In genomic region chr4:4421356-4421755, GRCh38 we compare ENCODE assay signal across 17 cellular contexts. TPM values are rescaled to one million over a fixed set of nuclear protein-coding genes. Genes with fewer than 3 reads are reported as not detected.
DNase-seq lines count a peak whose midpoint lies in the region; ATAC-seq, FAIRE-seq and TF ChIP-seq lines count a peak whose summit lies in the region.
"Had no signal": no experiment of that assay in that cellular context is flagged by ENCODE, and none has a peak within 500 bp of the region (broad histone marks: within the 10 kb centered on the region; RNA-seq: fewer than 3 reads in every experiment).

No MANE protein-coding gene starts in this region.

- H3K27ac Mint-ChIP-seq in activated naive CD4-positive, alpha-beta T cell treated with anti-CD3 and anti-CD28 coated beads, Interleukin-2, amount 10 ng/mL, durations not matched to agents 7 days and 5 days, result peak overlapping the region; percentile 60
- peak overlapping the region; percentile 23 for H3K27ac Mint-ChIP-seq in astrocyte (ENCODE audit: unreplicated experiment)
- no peak overlapping the region for H3K27ac Mint-ChIP-seq in activated CD8-positive, alpha-beta T cell treated with anti-CD3 and anti-CD28 coated beads for 36 hours
- H3K27ac Mint-ChIP-seq: HFFc6 had no signal

- intact Hi-C loops in posterior vena cava (cut with DNase I), result no loop called here
- intact Hi-C loops in activated CD8-positive, alpha-beta T cell treated with anti-CD3 and anti-CD28 coated beads for 36 hours (cut with micrococcal nuclease), result no loop called here

- no peak for DNase-seq in activated naive CD4-positive, alpha-beta T cell treated with anti-CD3 and anti-CD28 coated beads, Interleukin-2, amount 10 ng/mL, durations not matched to agents 7 days and 5 days
- no peak for DNase-seq in activated naive CD4-positive, alpha-beta T cell treated with anti-CD3 and anti-CD28 coated beads, Interleukin-2, amount 50 U/mL, for 16 hours
- no peak for DNase-seq in astrocyte (ENCODE audit: low read depth)
- peak; percentile 43 for DNase-seq in mesenteric fat pad (ENCODE audit: low spot score)
- DNase-seq in posterior vena cava (ENCODE audit: low spot score), result peak; percentile 51
- DNase-seq in activated CD8-positive, alpha-beta T cell treated with anti-CD3 and anti-CD28 coated beads for 36 hours, result no peak
- no peak for DNase-seq in amniotic stem cell (lab: John Stamatoyannopoulos, UW)
- DNase-seq in mesendoderm, result no peak
- DNase-seq: ACHN; Calu3; CD4-positive, CD25-positive, alpha-beta regulatory T cell; DMS 273 treated with DMSO at 0.1 percent for 48 hours; HCEC 1CT; HFFc6 had no signal

- H3K27ac ChIP-seq in astrocyte (ENCODE audit: low read depth, low read length), result no peak overlapping the region
- no peak overlapping the region for H3K27ac ChIP-seq in mesendoderm (ENCODE audit: low read depth, low read length)
- H3K27ac ChIP-seq: BLaER1 treated with 17β-estradiol and CSF1 and Interleukin-3, amounts not matched to agents 10 nM and 100 nM had no signal

- no CpG with 5 or more reads among the region's 11 CpGs for WGBS in mesendoderm (ENCODE audit: extremely low coverage, insufficient coverage, low lambda C conversion rate)

- no peak overlapping the region for H3K4ac ChIP-seq in mesendoderm (ENCODE audit: low read depth, low read length)

- H3K9ac ChIP-seq in astrocyte (ENCODE audit: low read length), result no peak overlapping the region
- no peak overlapping the region for H3K9ac ChIP-seq in mesendoderm (ENCODE audit: low read length)
- H3K9ac ChIP-seq: BLaER1 treated with 17β-estradiol and CSF1 and Interleukin-3, amounts not matched to agents 10 nM and 100 nM had no signal

- no peak overlapping the region for H2BK120ac ChIP-seq in mesendoderm (ENCODE audit: low read depth, low read length)

- no peak overlapping the region for H3K4me3 ChIP-seq in astrocyte (ENCODE audit: insufficient read depth, low read depth, low read length)
- H3K4me3 ChIP-seq in mesendoderm (ENCODE audit: low read length), result no peak overlapping the region
- H3K4me3 ChIP-seq: BLaER1 treated with 17β-estradiol and CSF1 and Interleukin-3, amounts not matched to agents 10 nM and 100 nM had no signal

- peaks cover 26% of the 10 kb centered on the region for H3K4me1 Mint-ChIP-seq in activated naive CD4-positive, alpha-beta T cell treated with anti-CD3 and anti-CD28 coated beads, Interleukin-2, amount 10 ng/mL, durations not matched to agents 7 days and 5 days
- H3K4me1 Mint-ChIP-seq in astrocyte (ENCODE audit: low read depth, unreplicated experiment), result peaks cover 3% of the 10 kb centered on the region
- H3K4me1 Mint-ChIP-seq in activated CD8-positive, alpha-beta T cell treated with anti-CD3 and anti-CD28 coated beads for 36 hours (ENCODE audit: low read depth), result peaks cover 29% of the 10 kb centered on the region

- no peaks in the 10 kb centered on the region for H3K79me1 ChIP-seq in mesendoderm (ENCODE audit: low read length)

- H3K18ac ChIP-seq in mesendoderm (ENCODE audit: low read length), result no peak overlapping the region

- no peak overlapping the region for H3K56ac ChIP-seq in mesendoderm (ENCODE audit: low read length)

- no peaks in the 10 kb centered on the region for H3K79me2 ChIP-seq in astrocyte (ENCODE audit: insufficient read depth, low read length)
- no peaks in the 10 kb centered on the region for H3K79me2 ChIP-seq in mesendoderm (ENCODE audit: control insufficient read depth, insufficient read depth, low read length)

- no peaks in the 10 kb centered on the region for H3K9me3 Mint-ChIP-seq in activated naive CD4-positive, alpha-beta T cell treated with anti-CD3 and anti-CD28 coated beads, Interleukin-2, amount 10 ng/mL, durations not matched to agents 7 days and 5 days
- no peaks in the 10 kb centered on the region for H3K9me3 Mint-ChIP-seq in astrocyte (ENCODE audit: unreplicated experiment)
- H3K9me3 Mint-ChIP-seq in activated CD8-positive, alpha-beta T cell treated with anti-CD3 and anti-CD28 coated beads for 36 hours, result no peaks in the 10 kb centered on the region
- H3K9me3 Mint-ChIP-seq: HFFc6 had no signal

- no peak overlapping the region for H4K8ac ChIP-seq in mesendoderm (ENCODE audit: low read depth, low read length)

- H2AFZ ChIP-seq in astrocyte (ENCODE audit: low read depth, low read length), result no peak overlapping the region

- no peak for FAIRE-seq in astrocyte (lab: Jason Lieb, UNC)
- FAIRE-seq: GM18507, HTR-8/SVneo had no signal

- no peak overlapping the region for H3K4me3 Mint-ChIP-seq in activated naive CD4-positive, alpha-beta T cell treated with anti-CD3 and anti-CD28 coated beads, Interleukin-2, amount 10 ng/mL, durations not matched to agents 7 days and 5 days
- H3K4me3 Mint-ChIP-seq in astrocyte (ENCODE audit: unreplicated experiment), result no peak overlapping the region
- H3K4me3 Mint-ChIP-seq in activated CD8-positive, alpha-beta T cell treated with anti-CD3 and anti-CD28 coated beads for 36 hours, result no peak overlapping the region
- H3K4me3 Mint-ChIP-seq: CD4-positive, CD25-positive, alpha-beta regulatory T cell; HFFc6 had no signal

- H3K36me3 ChIP-seq in astrocyte (ENCODE audit: insufficient read depth, low read length) (peaks cover 16% of the 10 kb centered on the region), mesendoderm (ENCODE audit: control insufficient read depth, insufficient read depth, low read length) (no peaks in the 10 kb centered on the region)

- H3K27me3 Mint-ChIP-seq in activated naive CD4-positive, alpha-beta T cell treated with anti-CD3 and anti-CD28 coated beads, Interleukin-2, amount 10 ng/mL, durations not matched to agents 7 days and 5 days, result no peaks in the 10 kb centered on the region
- no peaks in the 10 kb centered on the region for H3K27me3 Mint-ChIP-seq in astrocyte (ENCODE audit: low read depth, unreplicated experiment)
- H3K27me3 Mint-ChIP-seq in activated CD8-positive, alpha-beta T cell treated with anti-CD3 and anti-CD28 coated beads for 36 hours, result no peaks in the 10 kb centered on the region
- H3K27me3 Mint-ChIP-seq: CD4-positive, CD25-positive, alpha-beta regulatory T cell had no signal

- H3K36me3 Mint-ChIP-seq in activated naive CD4-positive, alpha-beta T cell treated with anti-CD3 and anti-CD28 coated beads, Interleukin-2, amount 10 ng/mL, durations not matched to agents 7 days and 5 days, result peaks cover 29% of the 10 kb centered on the region
- H3K36me3 Mint-ChIP-seq in astrocyte (ENCODE audit: low read depth, unreplicated experiment), result peaks cover 22% of the 10 kb centered on the region
- H3K36me3 Mint-ChIP-seq in activated CD8-positive, alpha-beta T cell treated with anti-CD3 and anti-CD28 coated beads for 36 hours (ENCODE audit: low read depth), result peaks cover 22% of the 10 kb centered on the region

- CTCF ChIA-PET in activated naive CD4-positive, alpha-beta T cell treated with anti-CD3 and anti-CD28 coated beads, Interleukin-2, amount 10 ng/mL, durations not matched to agents 7 days and 5 days (lab: Charles Lee), result interaction anchor here (0.6 to 1.3 kb wide), 2 partner anchors 11 to 41 kb away, joined by 3 to 4 read pairs; no protein-coding TSS in a partner anchor
- CTCF ChIA-PET in activated CD8-positive, alpha-beta T cell treated with anti-CD3 and anti-CD28 coated beads for 36 hours (lab: Charles Lee), result interaction anchor here (1.0 to 1.2 kb wide), 2 partner anchors 9 to 37 kb away, joined by 3 read pairs; no protein-coding TSS in a partner anchor

- H3K23ac ChIP-seq in mesendoderm (ENCODE audit: low read length), result no peak overlapping the region

- no peak overlapping the region for H4K5ac ChIP-seq in mesendoderm (ENCODE audit: low read length)

- no peak overlapping the region for H2AK5ac ChIP-seq in mesendoderm (ENCODE audit: low read length)

- POLR2A ChIA-PET in activated CD8-positive, alpha-beta T cell treated with anti-CD3 and anti-CD28 coated beads for 36 hours (lab: Charles Lee), result no interaction called here

- no peak for TF ChIP-seq CTCF in astrocyte (IDR thresholded peaks at IDR 0.05; ENCODE audit: insufficient read depth, low read depth, low read length)
- TF ChIP-seq CTCF in activated CD8-positive, alpha-beta T cell treated with anti-CD3 and anti-CD28 coated beads for 36 hours (IDR thresholded peaks at IDR 0.05), result no peak

- no peak overlapping the region for H2BK5ac ChIP-seq in mesendoderm (ENCODE audit: low read length)

- no peak overlapping the region for H3K4me2 ChIP-seq in astrocyte (ENCODE audit: low read length)
- no peak overlapping the region for H3K4me2 ChIP-seq in mesendoderm (ENCODE audit: low read length)
- H3K4me2 ChIP-seq: BLaER1 treated with 17β-estradiol and CSF1 and Interleukin-3, amounts not matched to agents 10 nM and 100 nM had no signal

- peaks cover 2% of the 10 kb centered on the region for H4K20me1 ChIP-seq in astrocyte (ENCODE audit: insufficient read depth, low read length)

- H3K27me3 ChIP-seq in astrocyte (ENCODE audit: insufficient read depth, low read length) (no peaks in the 10 kb centered on the region), mesendoderm (ENCODE audit: insufficient read depth, low read length, poor library complexity) (no peaks in the 10 kb centered on the region)
- H3K27me3 ChIP-seq: BLaER1 treated with 17β-estradiol and CSF1 and Interleukin-3, amounts not matched to agents 10 nM and 100 nM had no signal

- H3K9me3 ChIP-seq in astrocyte (ENCODE audit: insufficient read depth, low read depth, low read length), result no peaks in the 10 kb centered on the region

- no peak for ATAC-seq in activated CD8-positive, alpha-beta T cell treated with anti-CD3 and anti-CD28 coated beads for 36 hours

- H3K4me1 ChIP-seq in astrocyte (ENCODE audit: insufficient read depth, low read length), result no peaks in the 10 kb centered on the region
- H3K4me1 ChIP-seq in mesendoderm (ENCODE audit: control insufficient read depth, low read depth, low read length), result peaks cover 4% of the 10 kb centered on the region

- H2BK15ac ChIP-seq in mesendoderm (replicated peaks; ENCODE audit: low read depth), result no peak overlapping the region

RNA-seq across cellular contexts. Expression of gene NSG1, which starts 34.5 kb away (rescaled TPM):
- total RNA-seq in astrocyte (6.7 and 10.6 TPM in 2 replicates), mesenteric fat pad (0.16 TPM), posterior vena cava (under 1 TPM; 0.42 to 0.57 TPM)
- 1 to 10 TPM; 5.6 to 6.6 TPM for total RNA-seq in activated CD8-positive, alpha-beta T cell treated with anti-CD3 and anti-CD28 coated beads for 36 hours
- 24.5 TPM for polyA plus RNA-seq in mesendoderm (2013, experiment 1 of 2)
- 28.1 TPM for polyA plus RNA-seq in mesendoderm (2013, experiment 2 of 2)
- total RNA-seq: Calu3 had no signal

Comparison
In these comparisons a context has a peak if more than half of its experiments do, and no peak if none do; other contexts are left out.
1. DNase-seq: peak in mesenteric fat pad (single experiment) and posterior vena cava (single experiment); none in activated naive CD4-positive, alpha-beta T cell treated with anti-CD3 and anti-CD28 coated beads, Interleukin-2, amount 10 ng/mL, durations not matched to agents 7 days and 5 days (single experiment), activated naive CD4-positive, alpha-beta T cell treated with anti-CD3 and anti-CD28 coated beads, Interleukin-2, amount 50 U/mL, for 16 hours (single experiment), astrocyte (single experiment), activated CD8-positive, alpha-beta T cell treated with anti-CD3 and anti-CD28 coated beads for 36 hours (single experiment), amniotic stem cell (single experiment) and mesendoderm (single experiment).